ENCODE assay signal across 36 cellular contexts in genomic region chr5:75907651-75908050, GRCh38.
"Had no signal": no experiment of that assay in that cellular context is flagged by ENCODE, and none has a peak within 500 bp of the region (broad histone marks: within the 10 kb centered on the region; RNA-seq: fewer than 3 reads in every experiment).

No MANE protein-coding gene starts in this region.

- H3K27ac Mint-ChIP-seq: activated naive CD4-positive, alpha-beta T cell treated with anti-CD3 and anti-CD28 coated beads for 36 hours; activated naive CD4-positive, alpha-beta T cell treated with anti-CD3 and anti-CD28 coated beads, Interleukin-2, amount 10 ng/mL, durations not matched to agents 7 days and 5 days; activated naive CD4-positive, alpha-beta T cell treated with anti-CD3 and anti-CD28 coated beads, Interleukin-2, amount 50 U/mL, for 24 hours; activated naive CD4-positive, alpha-beta T cell treated with anti-CD3 and anti-CD28 coated beads, Interleukin-2, amount 50 U/mL, for 72 hours; activated naive CD8-positive, alpha-beta T cell; activated naive CD8-positive, alpha-beta T cell treated with anti-CD3 and anti-CD28 coated beads for 36 hours; activated naive CD8-positive, alpha-beta T cell treated with anti-CD3 and anti-CD28 coated beads, Interleukin-2, amount 10 ng/mL, durations not matched to agents 7 days and 5 days; activated naive CD8-positive, alpha-beta T cell treated with anti-CD3 and anti-CD28 coated beads, Interleukin-2, amount 50 U/mL, for 24 hours; activated T-cell treated with anti-CD3 and anti-CD28 coated beads, Interleukin-2, amount 50 U/mL, for 72 hours; activated T-helper 1 cell treated with anti-CD3 and anti-CD28 coated beads, Interleukin-12 subunit alpha, Interleukin-12 subunit beta, Interleukin-2, Interleukin-4 antibody, amounts not matched to agents 30 ng/mL and 10 ng/mL and 1 ng/mL, durations not matched to agents 14 hours and 24 hours and 36 hours; activated T-helper 17 cell treated with anti-CD3 and anti-CD28 coated beads, Interleukin-2, amount 50 U/mL, for 72 hours; activated T-helper 2 cell treated with anti-CD3 and anti-CD28 coated beads, Interferon-gamma antibody, Interleukin-2, Interleukin-4, amounts not matched to agents 10 μg/mL and 5 μg/mL and 100 μg/mL, durations not matched to agents 14 hours and 24 hours and 36 hours; brain had no signal

- H3K9me3 Mint-ChIP-seq: activated naive CD4-positive, alpha-beta T cell treated with anti-CD3 and anti-CD28 coated beads for 36 hours; activated naive CD4-positive, alpha-beta T cell treated with anti-CD3 and anti-CD28 coated beads, Interleukin-2, amount 10 ng/mL, durations not matched to agents 7 days and 5 days; activated naive CD4-positive, alpha-beta T cell treated with anti-CD3 and anti-CD28 coated beads, Interleukin-2, amount 50 U/mL, for 24 hours; activated naive CD4-positive, alpha-beta T cell treated with anti-CD3 and anti-CD28 coated beads, Interleukin-2, amount 50 U/mL, for 72 hours; activated naive CD8-positive, alpha-beta T cell treated with anti-CD3 and anti-CD28 coated beads for 36 hours; activated naive CD8-positive, alpha-beta T cell treated with anti-CD3 and anti-CD28 coated beads, Interleukin-2, amount 50 U/mL, for 24 hours; activated T-cell treated with anti-CD3 and anti-CD28 coated beads, Interleukin-2, amount 50 U/mL, for 4 hours; activated T-helper 1 cell treated with anti-CD3 and anti-CD28 coated beads, Interleukin-12 subunit alpha, Interleukin-12 subunit beta, Interleukin-2, Interleukin-4 antibody, amounts not matched to agents 30 ng/mL and 10 ng/mL and 1 ng/mL, durations not matched to agents 14 hours and 24 hours and 36 hours; activated T-helper 2 cell treated with anti-CD3 and anti-CD28 coated beads, Interferon-gamma antibody, Interleukin-2, Interleukin-4, amounts not matched to agents 10 μg/mL and 5 μg/mL and 100 μg/mL, durations not matched to agents 14 hours and 24 hours and 36 hours; brain; central memory CD8-positive, alpha-beta T cell had no signal

- H3K4me3 ChIP-seq: adrenal gland, ascending aorta, body of pancreas, breast epithelium, cardiac muscle cell had no signal

- H3K36me3 Mint-ChIP-seq: activated naive CD4-positive, alpha-beta T cell treated with anti-CD3 and anti-CD28 coated beads, Interleukin-2, amount 10 ng/mL, durations not matched to agents 7 days and 5 days; activated naive CD4-positive, alpha-beta T cell treated with anti-CD3 and anti-CD28 coated beads, Interleukin-2, amount 50 U/mL, for 24 hours; activated naive CD4-positive, alpha-beta T cell treated with anti-CD3 and anti-CD28 coated beads, Interleukin-2, amount 50 U/mL, for 72 hours; activated naive CD8-positive, alpha-beta T cell; activated naive CD8-positive, alpha-beta T cell treated with anti-CD3 and anti-CD28 coated beads for 36 hours; activated naive CD8-positive, alpha-beta T cell treated with anti-CD3 and anti-CD28 coated beads, Interleukin-2, amount 10 ng/mL, durations not matched to agents 7 days and 5 days; brain had no signal

- H3K4me3 Mint-ChIP-seq: activated naive CD4-positive, alpha-beta T cell treated with anti-CD3 and anti-CD28 coated beads for 36 hours; activated naive CD4-positive, alpha-beta T cell treated with anti-CD3 and anti-CD28 coated beads, Interleukin-2, amount 10 ng/mL, durations not matched to agents 7 days and 5 days; activated naive CD4-positive, alpha-beta T cell treated with anti-CD3 and anti-CD28 coated beads, Interleukin-2, amount 50 U/mL, for 24 hours; activated naive CD8-positive, alpha-beta T cell; activated naive CD8-positive, alpha-beta T cell treated with anti-CD3 and anti-CD28 coated beads for 36 hours; activated naive CD8-positive, alpha-beta T cell treated with anti-CD3 and anti-CD28 coated beads, Interleukin-2, amount 10 ng/mL, durations not matched to agents 7 days and 5 days; activated naive CD8-positive, alpha-beta T cell treated with anti-CD3 and anti-CD28 coated beads, Interleukin-2, amount 50 U/mL, for 24 hours; activated T-cell treated with anti-CD3 and anti-CD28 coated beads, Interleukin-2, amount 50 U/mL, for 4 hours; activated T-cell treated with anti-CD3 and anti-CD28 coated beads, Interleukin-2, amount 50 U/mL, for 72 hours; activated T-helper 1 cell treated with anti-CD3 and anti-CD28 coated beads, Interleukin-12 subunit alpha, Interleukin-12 subunit beta, Interleukin-2, Interleukin-4 antibody, amounts not matched to agents 30 ng/mL and 10 ng/mL and 1 ng/mL, durations not matched to agents 14 hours and 24 hours and 36 hours; activated T-helper 17 cell treated with anti-CD3 and anti-CD28 coated beads, Interleukin-2, amount 50 U/mL, for 72 hours; brain; central memory CD8-positive, alpha-beta T cell had no signal

- H3K4me1 ChIP-seq: adrenal gland, ascending aorta, body of pancreas, breast epithelium had no signal

- DNase-seq: activated effector memory CD4-positive, alpha-beta T cell treated with anti-CD3 and anti-CD28 coated beads, Interleukin-2, amount 50 U/mL, for 16 hours; activated effector memory CD4-positive, alpha-beta T cell treated with Interleukin-2 at 50 U/mL for 16 hours; activated gamma-delta T cell; activated gamma-delta T cell treated with Interleukin-2 at 50 U/mL for 16 hours; activated naive CD4-positive, alpha-beta T cell; activated naive CD4-positive, alpha-beta T cell treated with anti-CD3 and anti-CD28 coated beads for 36 hours; activated naive CD4-positive, alpha-beta T cell treated with anti-CD3 and anti-CD28 coated beads, Interleukin-2, amount 10 ng/mL, durations not matched to agents 7 days and 5 days; activated naive CD4-positive, alpha-beta T cell treated with anti-CD3 and anti-CD28 coated beads, Interleukin-2, amount 50 U/mL, for 16 hours; activated naive CD4-positive, alpha-beta T cell treated with Interleukin-2 at 50 U/mL for 16 hours; activated naive CD8-positive, alpha-beta T cell treated with anti-CD3 and anti-CD28 coated beads for 36 hours; activated naive CD8-positive, alpha-beta T cell treated with anti-CD3 and anti-CD28 coated beads, Interleukin-2, amount 10 ng/mL, durations not matched to agents 7 days and 5 days; activated naive CD8-positive, alpha-beta T cell treated with anti-CD3 and anti-CD28 coated beads, Interleukin-2, amount 50 U/mL, for 24 hours; activated T-cell treated with anti-CD3 and anti-CD28 coated beads, Interleukin-2, amount 50 U/mL, for 4 hours; activated T-cell treated with anti-CD3 and anti-CD28 coated beads, Interleukin-2, amount 50 U/mL, for 48 hours; activated T-cell treated with anti-CD3 and anti-CD28 coated beads, Interleukin-2, amount 50 U/mL, for 72 hours; adrenal gland; amniotic stem cell; amygdala; anterior cingulate cortex; aorta; body of pancreas; brain microvascular endothelial cell; caudate nucleus; central memory CD4-positive, alpha-beta T cell; cerebellar nuclear complex had no signal

- H3K27ac ChIP-seq: adrenal gland, ascending aorta, body of pancreas, brain microvascular endothelial cell, breast epithelium, cardiac muscle cell had no signal

- H3K27me3 ChIP-seq: adrenal gland, ascending aorta, body of pancreas, brain microvascular endothelial cell, breast epithelium, cardiac muscle cell had no signal

- H3K36me3 ChIP-seq: adrenal gland, ascending aorta, brain microvascular endothelial cell, breast epithelium, cardiac muscle cell had no signal

- H3K9me3 ChIP-seq: adrenal gland, ascending aorta, body of pancreas, breast epithelium had no signal

- H3K4me1 Mint-ChIP-seq: activated naive CD4-positive, alpha-beta T cell treated with anti-CD3 and anti-CD28 coated beads, Interleukin-2, amount 10 ng/mL, durations not matched to agents 7 days and 5 days; activated naive CD4-positive, alpha-beta T cell treated with anti-CD3 and anti-CD28 coated beads, Interleukin-2, amount 50 U/mL, for 24 hours; activated naive CD8-positive, alpha-beta T cell treated with anti-CD3 and anti-CD28 coated beads for 36 hours; activated naive CD8-positive, alpha-beta T cell treated with anti-CD3 and anti-CD28 coated beads, Interleukin-2, amount 10 ng/mL, durations not matched to agents 7 days and 5 days; activated naive CD8-positive, alpha-beta T cell treated with anti-CD3 and anti-CD28 coated beads, Interleukin-2, amount 50 U/mL, for 24 hours; activated T-helper 17 cell treated with anti-CD3 and anti-CD28 coated beads, Interleukin-2, amount 50 U/mL, for 72 hours; brain; central memory CD8-positive, alpha-beta T cell had no signal

- ATAC-seq: activated naive CD4-positive, alpha-beta T cell treated with anti-CD3 and anti-CD28 coated beads, Interleukin-2, amount 50 U/mL, for 72 hours; activated naive CD8-positive, alpha-beta T cell treated with anti-CD3 and anti-CD28 coated beads, Interleukin-2, amount 50 U/mL, for 24 hours; activated T-cell treated with anti-CD3 and anti-CD28 coated beads, Interleukin-2, amount 50 U/mL, for 4 hours; activated T-cell treated with anti-CD3 and anti-CD28 coated beads, Interleukin-2, amount 50 U/mL, for 72 hours; activated T-helper 17 cell treated with anti-CD3 and anti-CD28 coated beads, Interleukin-2, amount 50 U/mL, for 72 hours; body of pancreas had no signal
